Comparison of ENCODE assay signal across 1 cellular context in genomic region chr19:9362905-9363304, GRCh38.
TF ChIP-seq lines count a peak whose summit lies in the region.

Gene ZNF177 (plus strand): TSS chr19:9363013. CDS start chr19:9378312, 15,299 bp downstream.

TF ChIP-seq in liver, 16 proteins besides CTCF, POLR2A, EP300 and RAD21:
- TF ChIP-seq, protein P1, sequence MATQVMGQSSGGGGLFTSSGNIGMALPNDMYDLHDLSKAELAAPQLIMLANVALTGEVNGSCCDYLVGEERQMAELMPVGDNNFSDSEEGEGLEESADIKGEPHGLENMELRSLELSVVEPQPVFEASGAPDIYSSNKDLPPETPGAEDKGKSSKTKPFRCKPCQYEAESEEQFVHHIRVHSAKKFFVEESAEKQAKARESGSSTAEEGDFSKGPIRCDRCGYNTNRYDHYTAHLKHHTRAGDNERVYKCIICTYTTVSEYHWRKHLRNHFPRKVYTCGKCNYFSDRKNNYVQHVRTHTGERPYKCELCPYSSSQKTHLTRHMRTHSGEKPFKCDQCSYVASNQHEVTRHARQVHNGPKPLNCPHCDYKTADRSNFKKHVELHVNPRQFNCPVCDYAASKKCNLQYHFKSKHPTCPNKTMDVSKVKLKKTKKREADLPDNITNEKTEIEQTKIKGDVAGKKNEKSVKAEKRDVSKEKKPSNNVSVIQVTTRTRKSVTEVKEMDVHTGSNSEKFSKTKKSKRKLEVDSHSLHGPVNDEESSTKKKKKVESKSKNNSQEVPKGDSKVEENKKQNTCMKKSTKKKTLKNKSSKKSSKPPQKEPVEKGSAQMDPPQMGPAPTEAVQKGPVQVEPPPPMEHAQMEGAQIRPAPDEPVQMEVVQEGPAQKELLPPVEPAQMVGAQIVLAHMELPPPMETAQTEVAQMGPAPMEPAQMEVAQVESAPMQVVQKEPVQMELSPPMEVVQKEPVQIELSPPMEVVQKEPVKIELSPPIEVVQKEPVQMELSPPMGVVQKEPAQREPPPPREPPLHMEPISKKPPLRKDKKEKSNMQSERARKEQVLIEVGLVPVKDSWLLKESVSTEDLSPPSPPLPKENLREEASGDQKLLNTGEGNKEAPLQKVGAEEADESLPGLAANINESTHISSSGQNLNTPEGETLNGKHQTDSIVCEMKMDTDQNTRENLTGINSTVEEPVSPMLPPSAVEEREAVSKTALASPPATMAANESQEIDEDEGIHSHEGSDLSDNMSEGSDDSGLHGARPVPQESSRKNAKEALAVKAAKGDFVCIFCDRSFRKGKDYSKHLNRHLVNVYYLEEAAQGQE (IDR thresholded peaks at IDR 0.05), result no peak
- no peak for TF ChIP-seq RXRA (IDR thresholded peaks at IDR 0.05)
- TF ChIP-seq, protein P2, sequence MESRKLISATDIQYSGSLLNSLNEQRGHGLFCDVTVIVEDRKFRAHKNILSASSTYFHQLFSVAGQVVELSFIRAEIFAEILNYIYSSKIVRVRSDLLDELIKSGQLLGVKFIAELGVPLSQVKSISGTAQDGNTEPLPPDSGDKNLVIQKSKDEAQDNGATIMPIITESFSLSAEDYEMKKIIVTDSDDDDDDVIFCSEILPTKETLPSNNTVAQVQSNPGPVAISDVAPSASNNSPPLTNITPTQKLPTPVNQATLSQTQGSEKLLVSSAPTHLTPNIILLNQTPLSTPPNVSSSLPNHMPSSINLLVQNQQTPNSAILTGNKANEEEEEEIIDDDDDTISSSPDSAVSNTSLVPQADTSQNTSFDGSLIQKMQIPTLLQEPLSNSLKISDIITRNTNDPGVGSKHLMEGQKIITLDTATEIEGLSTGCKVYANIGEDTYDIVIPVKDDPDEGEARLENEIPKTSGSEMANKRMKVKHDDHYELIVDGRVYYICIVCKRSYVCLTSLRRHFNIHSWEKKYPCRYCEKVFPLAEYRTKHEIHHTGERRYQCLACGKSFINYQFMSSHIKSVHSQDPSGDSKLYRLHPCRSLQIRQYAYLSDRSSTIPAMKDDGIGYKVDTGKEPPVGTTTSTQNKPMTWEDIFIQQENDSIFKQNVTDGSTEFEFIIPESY (IDR thresholded peaks at IDR 0.05), result no peak
- TF ChIP-seq JUND (IDR thresholded peaks at IDR 0.05), result no peak
- no peak for TF ChIP-seq GABPA (IDR thresholded peaks at IDR 0.05 in 1 of 2, conservative IDR thresholded peaks at IDR 0.05 in 1 of 2)
- no peak for TF ChIP-seq EGR1 (IDR thresholded peaks at IDR 0.05; ENCODE audit: low read depth in 2 of 2)
- no peak for TF ChIP-seq YY1 (IDR thresholded peaks at IDR 0.05)
- TF ChIP-seq NR2F2 (IDR thresholded peaks at IDR 0.05), result no peak
